ENCODE assay signal across 15 cellular contexts in genomic region chr9:34203275-34204010, GRCh38. TPM values are rescaled to one million over a fixed set of nuclear protein-coding genes. Genes with fewer than 3 reads are reported as not detected.
DNase-seq lines count a peak whose midpoint lies in the region; ATAC-seq, FAIRE-seq and TF ChIP-seq lines count a peak whose summit lies in the region.
"Had no signal": no experiment of that assay in that cellular context is flagged by ENCODE, and none has a peak within 500 bp of the region (broad histone marks: within the 10 kb centered on the region; RNA-seq: fewer than 3 reads in every experiment).

No MANE protein-coding gene starts in this region.

- peaks cover 0 to 4% of the 10 kb centered on the region in 2 experiments; a peak in 2 of 5 replicates for H3K4me1 ChIP-seq in K562 (replicated peaks in 1 of 2; ENCODE audit: control insufficient read depth in 2 of 2, insufficient read depth in 2 of 2, low read length in 2 of 2)
- peaks cover 17% of the 10 kb centered on the region for H3K4me1 ChIP-seq in foreskin keratinocyte

- no peaks in the 10 kb centered on the region for H3K27me3 Mint-ChIP-seq in activated CD4-positive, alpha-beta T cell treated with anti-CD3 and anti-CD28 coated beads, Interleukin-2, amount 10 ng/mL, durations not matched to agents 24 days and 14 days

- peaks cover 7% of the 10 kb centered on the region; the same call in 1 of the 3 replicates for H3K36me3 ChIP-seq in K562 (ENCODE audit: control insufficient read depth, insufficient read depth, low read length)
- H3K36me3 ChIP-seq: ovary had no signal

- TF ChIP-seq POLR2A in K562 (conservative IDR thresholded peaks at IDR 0.05), result no peak

- no peak for DNase-seq in activated CD4-positive, alpha-beta T cell treated with anti-CD3 and anti-CD28 coated beads, Interleukin-2, amount 10 ng/mL, durations not matched to agents 24 days and 14 days
- no peak for DNase-seq in activated CD4-positive, alpha-beta T cell treated with anti-CD3 and anti-CD28 coated beads, Interleukin-2, amount 50 U/mL, for 4 hours
- no peak for DNase-seq in K562 (ENCODE audit: extremely low read depth in 1 of 4, low spot score in 3 of 4)
- no peak for DNase-seq in foreskin keratinocyte
- DNase-seq in smooth muscle cell of the brain vasculature (ENCODE audit: low read depth, low spot score), result peak; percentile 26
- DNase-seq in NCI-H510A (lab: John Stamatoyannopoulos, UW), result no peak
- no peak for DNase-seq in NCI-H1694 treated with DMSO at 0.1 percent for 48 hours (lab: John Stamatoyannopoulos, UW)
- DNase-seq: activated effector memory CD4-positive, alpha-beta T cell treated with anti-CD3 and anti-CD28 coated beads, Interleukin-2, amount 50 U/mL, for 16 hours; NCI-H2227 treated with DMSO at 0.1 percent for 48 hours; ovary; SK-N-SH had no signal

- H3K79me2 ChIP-seq in K562 (ENCODE audit: control insufficient read depth, insufficient read depth, low read length), result peaks cover 81% of the 10 kb centered on the region

- H3K9ac ChIP-seq in K562 (ENCODE audit: insufficient read depth in 1 of 2, low read depth in 2 of 2, low read length in 2 of 2), result no peak overlapping the region
- H3K9ac ChIP-seq: SK-N-SH had no signal

- H3K36me3 Mint-ChIP-seq in activated CD4-positive, alpha-beta T cell treated with anti-CD3 and anti-CD28 coated beads, Interleukin-2, amount 10 ng/mL, durations not matched to agents 24 days and 14 days (ENCODE audit: low read depth), result peaks cover 19% of the 10 kb centered on the region

- no peaks in the 10 kb centered on the region for H3K9me1 ChIP-seq in K562 (ENCODE audit: control insufficient read depth, insufficient read depth, low read length)

- CTCF ChIA-PET in K562 (lab: Yijun Ruan, JAX; ENCODE audit: low intra/inter-chr PET ratio), result no interaction called here

- in situ Hi-C loops in K562 (cut with MboI), result no loop called here

- BruUV-seq in K562 (replicated peaks; lab: Mats Ljungman, UMichigan), result no TSS peak

- peaks cover 11% of the 10 kb centered on the region for H3K4me1 Mint-ChIP-seq in activated CD4-positive, alpha-beta T cell treated with anti-CD3 and anti-CD28 coated beads, Interleukin-2, amount 10 ng/mL, durations not matched to agents 24 days and 14 days

- TF ChIP-seq CTCF in K562 (IDR thresholded peaks at IDR 0.05 in 2 of 3, conservative IDR thresholded peaks at IDR 0.05 in 1 of 3; ENCODE audit: insufficient read depth in 2 of 3, low read depth in 1 of 3, low read length in 3 of 3) (no peak), foreskin keratinocyte (conservative IDR thresholded peaks at IDR 0.05) (no peak)

- H4K20me1 ChIP-seq in K562 (replicated peaks; ENCODE audit: control insufficient read depth, insufficient read depth, low read length), result no peaks in the 10 kb centered on the region

- TF ChIP-seq EP300 in K562 (IDR thresholded peaks at IDR 0.05; ENCODE audit: low read length), result no peak

- peak overlapping the region; percentile 20; the same call in 1 of the 3 replicates for H3K27ac ChIP-seq in K562 (ENCODE audit: extremely low read depth, low read depth, low read length)
- peak overlapping the region; percentile 45 for H3K27ac ChIP-seq in foreskin keratinocyte
- H3K27ac ChIP-seq: 22Rv1, ascending aorta, ovary had no signal

- no peaks in the 10 kb centered on the region for H3K9me3 ChIP-seq in K562 (replicated peaks; ENCODE audit: control insufficient read depth, insufficient read depth, low read depth, low read length)
- H3K9me3 ChIP-seq: ascending aorta, ovary, SK-N-SH had no signal

- no peaks in the 10 kb centered on the region for H3K9me3 Mint-ChIP-seq in activated CD4-positive, alpha-beta T cell treated with anti-CD3 and anti-CD28 coated beads, Interleukin-2, amount 10 ng/mL, durations not matched to agents 24 days and 14 days

- H3K4me3 ChIP-seq in K562, result no peak overlapping the region
- H3K4me3 ChIP-seq: ascending aorta, ovary had no signal

- POLR2A ChIA-PET in K562 (lab: Yijun Ruan, JAX), result interaction anchor here (1.0 kb wide), 1 partner anchor 25 kb away, joined by 5 read pairs; the partner anchor contains the start of gene UBAP1

- no peak overlapping the region for H2AFZ ChIP-seq in K562 (ENCODE audit: low read depth, low read length)

- no peak overlapping the region for H3K4me2 ChIP-seq in K562 (ENCODE audit: insufficient read depth, low read length)
- H3K4me2 ChIP-seq: SK-N-SH had no signal

- peak overlapping the region; percentile 63 for H3K27ac Mint-ChIP-seq in activated CD4-positive, alpha-beta T cell treated with anti-CD3 and anti-CD28 coated beads, Interleukin-2, amount 10 ng/mL, durations not matched to agents 24 days and 14 days

- TF ChIP-seq RAD21 in K562 (CRISPR knock-in tag; conservative IDR thresholded peaks at IDR 0.05 in 1 of 2, IDR thresholded peaks at IDR 0.05 in 1 of 2), result no peak

- no peaks in the 10 kb centered on the region for H3K27me3 ChIP-seq in K562 (ENCODE audit: control insufficient read depth in 2 of 2, insufficient read depth in 2 of 2, low read length in 2 of 2)
- H3K27me3 ChIP-seq in foreskin keratinocyte, result no peaks in the 10 kb centered on the region
- H3K27me3 ChIP-seq: ascending aorta, ovary had no signal

- H3K4me3 Mint-ChIP-seq in activated CD4-positive, alpha-beta T cell treated with anti-CD3 and anti-CD28 coated beads, Interleukin-2, amount 10 ng/mL, durations not matched to agents 24 days and 14 days, result no peak overlapping the region

- intact Hi-C loops in activated CD4-positive, alpha-beta T cell treated with anti-CD3 and anti-CD28 coated beads, Interleukin-2, amount 10 ng/mL, durations not matched to agents 24 days and 14 days (cut with micrococcal nuclease), result no loop called here
- intact Hi-C loops in K562 (cut with micrococcal nuclease), result no loop called here

- peak; percentile 42; the same call in 1 of the 3 replicates for ATAC-seq in K562
- no peak for ATAC-seq in foreskin keratinocyte
- no peak for ATAC-seq in GM19328 (IDR thresholded peaks at IDR 0.05; ENCODE audit: unreplicated experiment)

- 44% methylated on average over 4 of the region's 4 CpGs for WGBS in K562 (ENCODE audit: insufficient coverage, low coverage, missing lambda C conversion rate)

- FAIRE-seq in K562 (lab: Jason Lieb, UNC), result no peak
- FAIRE-seq: H1 had no signal

TF ChIP-seq in K562, 482 proteins besides CTCF, POLR2A, EP300 and RAD21:
- TF ChIP-seq MYNN (IDR thresholded peaks at IDR 0.05) (no peak), MYNN (CRISPR knock-in tag; IDR thresholded peaks at IDR 0.05) (no peak), NCOA1 (IDR thresholded peaks at IDR 0.05; ENCODE audit: low read depth) (no peak), TAF9B (IDR thresholded peaks at IDR 0.05; ENCODE audit: partially characterized antibody) (no peak), E4F1 (CRISPR knock-in tag; IDR thresholded peaks at IDR 0.05; ENCODE audit: borderline replicate concordance) (no peak), POU5F1 (IDR thresholded peaks at IDR 0.05; ENCODE audit: borderline replicate concordance, low read depth, low read length, partially characterized antibody) (no peak)

RNA-seq across cellular contexts. Expression of gene UBAP1, which starts 24.6 kb away (rescaled TPM):
- 30.9 and 32.5 TPM in 2 replicates for total RNA-seq in activated CD4-positive, alpha-beta T cell treated with anti-CD3 and anti-CD28 coated beads, Interleukin-2, amount 10 ng/mL, durations not matched to agents 24 days and 14 days
- total RNA-seq in K562 (2011; cell fraction: chromatin; rRNA removed; ENCODE audit: low replicate concordance), result 22.6 and 29.0 TPM in 2 replicates
- 15.2 and 15.3 TPM in 2 replicates for total RNA-seq in K562 (2011; cell fraction: nucleolus; rRNA removed)
- total RNA-seq in K562 (2011; cell fraction: nucleoplasm; rRNA removed), result 17.5 and 19.2 TPM in 2 replicates
- total RNA-seq in K562 (2014; rRNA removed) (9.4 and 12.5 TPM in 2 replicates), K562 (2014; rRNA removed; fragmentation: Illumina TruSeq; extraction: Trizol) (14.9 and 15.0 TPM in 2 replicates), K562 (2015; rRNA removed; fragmentation: Illumina TruSeq; extraction: Trizol) (16.1 and 16.7 TPM in 2 replicates), K562 (2021) (16.5 and 16.6 TPM in 2 replicates), foreskin keratinocyte (40.5 and 46.9 TPM in 2 replicates)
- polyA plus RNA-seq in K562 (2011; rRNA removed) (33.4 and 33.7 TPM in 2 replicates), K562 (2014; fragmentation: Illumina TruSeq; extraction: Trizol) (24.9 and 28.9 TPM in 2 replicates), K562 (2014; fragmentation: Nextera tagmentation; extraction: Ambion mirVana) (1 to 10 TPM; 1.3 to 1.5 TPM), K562 (2014; rRNA removed) (18.3 and 21.6 TPM in 2 replicates), foreskin keratinocyte (33.9 and 36.6 TPM in 2 replicates)
- polyA plus RNA-seq in K562 (2011; cell fraction: cytosol; rRNA removed), result 27.3 and 28.0 TPM in 2 replicates
- 13.0 and 15.9 TPM in 2 replicates for polyA plus RNA-seq in K562 (2011; cell fraction: nucleus; rRNA removed)
- 15.6 and 16.1 TPM in 2 replicates for polyA plus RNA-seq in K562 (2012)
- 22.4 and 29.5 TPM in 2 replicates for polyA minus RNA-seq in K562 (2011; rRNA and poly(A)+ RNA removed)
- 13.3 and 14.4 TPM in 2 replicates for polyA minus RNA-seq in K562 (2011; cell fraction: cytosol; rRNA and poly(A)+ RNA removed)
- 4.0 and 8.6 TPM in 2 replicates for polyA minus RNA-seq in K562 (2011; cell fraction: nucleus; rRNA and poly(A)+ RNA removed)
